ENCODE assay signal across 8 cellular contexts in the genomic region with DNA sequence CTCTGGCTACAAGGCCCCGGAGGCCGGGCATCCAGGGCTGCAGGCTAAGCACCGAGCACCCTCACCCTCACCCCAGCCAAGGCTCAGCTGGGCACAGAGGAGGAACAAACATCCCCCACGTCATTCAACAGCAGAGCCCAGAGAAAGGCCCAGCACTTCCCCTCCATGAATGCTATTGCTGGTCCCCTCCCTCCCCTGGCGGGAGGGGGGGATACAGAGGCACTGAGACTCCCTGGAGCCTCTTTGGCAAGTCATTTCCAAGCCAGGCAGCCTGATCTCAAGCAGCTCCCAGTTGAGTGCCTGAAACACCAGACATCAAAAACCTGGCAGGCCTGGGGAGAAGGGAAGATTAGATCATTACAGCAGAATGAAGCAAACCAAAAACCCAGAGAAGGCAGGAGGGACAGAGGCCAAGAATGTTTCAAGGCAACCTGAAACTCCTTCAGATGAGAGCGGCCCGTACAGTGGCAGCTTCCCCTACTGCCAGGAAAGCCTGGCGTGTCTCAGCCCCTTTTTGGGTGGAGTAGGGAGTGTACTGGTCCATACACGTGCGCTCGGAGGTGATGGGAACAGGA.
A peak's percentile ranks its signal among the peaks of the same experiment; 100 is the strongest.
DNase-seq lines count a peak whose midpoint lies in the region; ATAC-seq, FAIRE-seq and TF ChIP-seq lines count a peak whose summit lies in the region.

No MANE protein-coding gene starts in this region.

- peak overlapping the region; percentile 89 to 96 (median 94) for H3K27ac Mint-ChIP-seq in CD14-positive monocyte
- no peak overlapping the region for H3K27ac Mint-ChIP-seq in immature natural killer cell

- 38% methylated on average over 11 of the region's 11 CpGs for WGBS in K562 (ENCODE audit: insufficient coverage, low coverage, missing lambda C conversion rate)

- peak overlapping the region; percentile 47 for H3K4me2 ChIP-seq in K562 (ENCODE audit: insufficient read depth, low read length)

- H3K9me1 ChIP-seq in K562 (ENCODE audit: control insufficient read depth, insufficient read depth, low read length), result peaks cover 5% of the 10 kb centered on the region

- H3K36me3 ChIP-seq in K562 (ENCODE audit: control insufficient read depth, insufficient read depth, low read length) (no peaks in the 10 kb centered on the region), subcutaneous abdominal adipose tissue (ENCODE audit: control insufficient read depth in 5 of 5, insufficient read depth in 5 of 5, low read length in 5 of 5) (no peaks in the 10 kb centered on the region)

- in situ Hi-C loops in K562 (cut with MboI), result no loop called here

- POLR2A ChIA-PET in K562 (lab: Yijun Ruan, JAX), result interaction anchor here (0.6 to 1.3 kb wide), 2 partner anchors 8 to 27 kb away, joined by 3 to 5 read pairs; no protein-coding TSS in a partner anchor

- H3K4me3 Mint-ChIP-seq in CD14-positive monocyte, result peak overlapping the region; percentile 12 to 82
- H3K4me3 Mint-ChIP-seq in immature natural killer cell, result no peak overlapping the region

- H3K4me3 ChIP-seq in K562, result no peak overlapping the region
- peak overlapping the region in 4 of 5 donors; percentile 6 to 62 (median 38) for H3K4me3 ChIP-seq in subcutaneous abdominal adipose tissue (ENCODE audit: low read depth in 1 of 5, low read length in 5 of 5)

- intact Hi-C loops in CD14-positive monocyte (cut with micrococcal nuclease) (loop anchor here (2.0 to 5.0 kb wide), 4 partner anchors 39 to 134 kb away; no protein-coding TSS in a partner anchor), K562 (cut with micrococcal nuclease) (loop anchor here (5.0 to 10.0 kb wide), 2 partner anchors 39 to 107 kb away; a partner anchor contains a TSS)

- no peak for TF ChIP-seq EP300 in K562 (IDR thresholded peaks at IDR 0.05; ENCODE audit: low read length)

- TF ChIP-seq POLR2A in K562 (conservative IDR thresholded peaks at IDR 0.05), result no peak

- no peaks in the 10 kb centered on the region for H3K79me2 ChIP-seq in K562 (ENCODE audit: control insufficient read depth, insufficient read depth, low read length)

- peak overlapping the region in 1 of 2 experiments; percentile 61; a peak in 2 of 4 replicates for H3K9ac ChIP-seq in K562 (ENCODE audit: insufficient read depth in 1 of 2, low read depth in 2 of 2, low read length in 2 of 2)
- peak overlapping the region; percentile 25 to 63 (median 53) for H3K9ac ChIP-seq in subcutaneous abdominal adipose tissue (ENCODE audit: low read length in 5 of 5)

- DNase-seq in CD14-positive monocyte (ENCODE audit: low spot score) (peak; percentile 82), NCI-H1092 (lab: John Stamatoyannopoulos, UW) (peak; percentile 65), K562 (ENCODE audit: extremely low read depth in 1 of 4, low spot score in 3 of 4) (peak in 1 of 4 experiments; percentile 20), urothelium cell line (ENCODE audit: low spot score) (no peak), immature natural killer cell (no peak)

- peak overlapping the region; percentile 90 for H2AFZ ChIP-seq in K562 (ENCODE audit: low read depth, low read length)

- H3K9me3 Mint-ChIP-seq in CD14-positive monocyte (peaks cover 0 to 2% (median 0%) of the 10 kb centered on the region in 7 donors), immature natural killer cell (no peaks in the 10 kb centered on the region)

- H3K4me1 Mint-ChIP-seq in CD14-positive monocyte (peaks cover 57% of the 10 kb centered on the region), immature natural killer cell (peaks cover 31 to 35% of the 10 kb centered on the region in 2 donors)

- peaks cover 14 to 32% (median 22%) of the 10 kb centered on the region in 3 donors for H3K27me3 Mint-ChIP-seq in CD14-positive monocyte (ENCODE audit: low read depth in 3 of 3)
- peaks cover 0 to 8% (median 2%) of the 10 kb centered on the region in 3 donors for H3K27me3 Mint-ChIP-seq in immature natural killer cell (ENCODE audit: low read depth in 3 of 3)

- CTCF ChIA-PET in K562 (lab: Yijun Ruan, JAX; ENCODE audit: low intra/inter-chr PET ratio), result no interaction called here

- H3K27ac ChIP-seq in K562 (ENCODE audit: extremely low read depth, low read depth, low read length) (peak overlapping the region; percentile 13; the same call in 1 of the 3 replicates), layer of hippocampus (ENCODE audit: low read depth, low read length) (peak overlapping the region; percentile 64), subcutaneous abdominal adipose tissue (ENCODE audit: low read depth, low read length) (peak overlapping the region; percentile 95)

- ATAC-seq in K562 (peak; percentile 19), HG03520 (IDR thresholded peaks at IDR 0.05; ENCODE audit: unreplicated experiment) (no peak)

- H3K36me3 Mint-ChIP-seq in CD14-positive monocyte, result no peaks in the 10 kb centered on the region
- no peaks in the 10 kb centered on the region for H3K36me3 Mint-ChIP-seq in immature natural killer cell

- no TSS peak for BruUV-seq in K562 (replicated peaks; lab: Mats Ljungman, UMichigan)

- no peaks in the 10 kb centered on the region for H4K20me1 ChIP-seq in K562 (replicated peaks; ENCODE audit: control insufficient read depth, insufficient read depth, low read length)

- TF ChIP-seq RAD21 in K562 (CRISPR knock-in tag; conservative IDR thresholded peaks at IDR 0.05 in 1 of 2, IDR thresholded peaks at IDR 0.05 in 1 of 2), result no peak

- H3K27me3 ChIP-seq in K562 (ENCODE audit: control insufficient read depth in 2 of 2, insufficient read depth in 2 of 2, low read length in 2 of 2) (no peaks in the 10 kb centered on the region), layer of hippocampus (ENCODE audit: control insufficient read depth, insufficient read depth, low read length) (no peaks in the 10 kb centered on the region), subcutaneous abdominal adipose tissue (ENCODE audit: control insufficient read depth in 5 of 5, insufficient read depth in 4 of 5, low read length in 5 of 5) (no peaks in the 10 kb centered on the region)

- no peak for TF ChIP-seq CTCF in CD14-positive monocyte (IDR thresholded peaks at IDR 0.05)
- TF ChIP-seq CTCF in K562 (IDR thresholded peaks at IDR 0.05 in 2 of 3, conservative IDR thresholded peaks at IDR 0.05 in 1 of 3; ENCODE audit: insufficient read depth in 2 of 3, low read depth in 1 of 3, low read length in 3 of 3), result no peak

- no peaks in the 10 kb centered on the region for H3K9me3 ChIP-seq in K562 (replicated peaks; ENCODE audit: control insufficient read depth, insufficient read depth, low read depth, low read length)
- no peaks in the 10 kb centered on the region for H3K9me3 ChIP-seq in subcutaneous abdominal adipose tissue (ENCODE audit: control insufficient read depth in 5 of 5, low read length in 5 of 5)

- peak; percentile 19 for FAIRE-seq in K562 (lab: Jason Lieb, UNC)
- FAIRE-seq in urothelium cell line (lab: Jason Lieb, UNC), result no peak

- H3K4me1 ChIP-seq in K562 (replicated peaks in 1 of 2; ENCODE audit: control insufficient read depth in 2 of 2, insufficient read depth in 2 of 2, low read length in 2 of 2) (peaks cover 28 to 44% of the 10 kb centered on the region in 2 experiments), subcutaneous abdominal adipose tissue (ENCODE audit: control insufficient read depth in 5 of 5, insufficient read depth in 5 of 5, low read length in 5 of 5) (peaks cover 27 to 67% (median 55%) of the 10 kb centered on the region in 5 donors)

TF ChIP-seq in K562, 482 proteins besides CTCF, POLR2A, EP300 and RAD21:
- TF ChIP-seq HDAC2 (IDR thresholded peaks at IDR 0.05), result no peak
- 0 out of 2 replicates have a peak, but pooled peaks have one; percentile 4 for TF ChIP-seq SPI1 (IDR thresholded peaks at IDR 0.05; ENCODE audit: borderline replicate concordance, low read depth, low read length)

Comparison
In these comparisons a context has a peak if more than half of its experiments do, and no peak if none do; other contexts are left out.
1. DNase-seq: peak in CD14-positive monocyte (single experiment) and NCI-H1092 (single experiment); none in urothelium cell line (single experiment) and immature natural killer cell (0 of 3).
2. H3K27ac Mint-ChIP-seq: peak in CD14-positive monocyte (7 of 7); none in immature natural killer cell (0 of 6).
3. H3K4me3 Mint-ChIP-seq: peak in CD14-positive monocyte (2 of 2); none in immature natural killer cell (0 of 5).
4. H3K27ac ChIP-seq: peak in every context shown above with its lines; median percentile 95 in subcutaneous abdominal adipose tissue; 64 in layer of hippocampus; 13 in K562.